Comparison of ENCODE assay signal across 22 cellular contexts in the genomic region with DNA sequence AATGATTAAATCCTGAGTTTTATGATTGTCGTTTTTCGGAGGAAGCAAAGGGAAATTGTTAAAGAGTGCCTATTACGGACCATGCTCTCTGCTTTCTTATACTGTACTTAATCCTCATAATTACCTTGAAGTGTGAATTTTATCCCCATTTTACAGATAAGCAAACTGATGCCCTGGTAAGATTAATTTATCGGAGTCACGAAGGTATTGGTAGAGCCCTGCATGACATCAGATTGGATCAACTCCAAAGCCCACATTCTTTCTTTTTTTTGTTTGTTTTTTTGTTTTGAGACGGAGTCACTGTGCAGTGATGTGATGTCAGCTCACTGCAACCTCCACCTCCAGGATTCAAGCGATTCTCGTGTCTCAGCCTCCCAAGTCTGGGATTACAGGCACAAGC. TPM values are rescaled to one million over a fixed set of nuclear protein-coding genes. Genes with fewer than 3 reads are reported as not detected.
DNase-seq lines count a peak whose midpoint lies in the region; ATAC-seq and TF ChIP-seq lines count a peak whose summit lies in the region.
"Had no signal": no experiment of that assay in that cellular context is flagged by ENCODE, and none has a peak within 500 bp of the region (broad histone marks: within the 10 kb centered on the region; RNA-seq: fewer than 3 reads in every experiment).

No MANE protein-coding gene starts in this region.

- no peaks in the 10 kb centered on the region for H3K9me2 ChIP-seq in GM23338 (ENCODE audit: insufficient read depth)
- H3K9me2 ChIP-seq in hepatocyte (replicated peaks; ENCODE audit: insufficient read depth): no peaks in the 10 kb centered on the region

- H3K4me3 ChIP-seq in GM23338 (no peak overlapping the region), brain microvascular endothelial cell (ENCODE audit: low read depth, low read length) (no peak overlapping the region), hepatocyte (no peak overlapping the region), skin epidermis (no peak overlapping the region), aorta (ENCODE audit: low read length in 2 of 2) (no peak overlapping the region)
- H3K4me3 ChIP-seq: cardiac muscle cell, pancreas, thyroid gland had no signal

- H3K9me3 ChIP-seq in hepatocyte (ENCODE audit: low read depth) (no peaks in the 10 kb centered on the region), aorta (ENCODE audit: control insufficient read depth, low read length) (no peaks in the 10 kb centered on the region)
- H3K9me3 ChIP-seq: pancreas, thyroid gland had no signal

- H4K20me1 ChIP-seq in GM23338 (replicated peaks; ENCODE audit: insufficient read depth) (no peaks in the 10 kb centered on the region), hepatocyte (ENCODE audit: insufficient read depth, poor library complexity, severe bottlenecking) (no peaks in the 10 kb centered on the region)

- H3K27me3 ChIP-seq in GM23338 (ENCODE audit: insufficient read depth): peaks cover 28% of the 10 kb centered on the region
- no peaks in the 10 kb centered on the region for H3K27me3 ChIP-seq in brain microvascular endothelial cell (replicated peaks)
- peaks cover 11% of the 10 kb centered on the region for H3K27me3 ChIP-seq in hepatocyte
- no peaks in the 10 kb centered on the region for H3K27me3 ChIP-seq in aorta (ENCODE audit: control insufficient read depth in 1 of 2, insufficient read depth in 2 of 2, low read length in 1 of 2)
- H3K27me3 ChIP-seq: cardiac muscle cell, thyroid gland had no signal

- 79% methylated on average over 8 of the region's 8 CpGs for WGBS in hepatocyte (ENCODE audit: low lambda C conversion rate, missing lambda C conversion rate)
- WGBS in aorta, 2 donors: 67 to 70% methylated on average over 8 of the region's 8 CpGs

- H3K36me3 ChIP-seq in GM23338 (ENCODE audit: insufficient read depth): no peaks in the 10 kb centered on the region
- no peaks in the 10 kb centered on the region for H3K36me3 ChIP-seq in brain microvascular endothelial cell (replicated peaks)
- H3K36me3 ChIP-seq in hepatocyte (replicated peaks; ENCODE audit: insufficient read depth, low read depth): no peaks in the 10 kb centered on the region
- H3K36me3 ChIP-seq in aorta (ENCODE audit: control insufficient read depth in 1 of 2, insufficient read depth in 2 of 2, low read length in 1 of 2): no peaks in the 10 kb centered on the region
- H3K36me3 ChIP-seq: cardiac muscle cell, pancreas, thyroid gland had no signal

- H3K4me1 Mint-ChIP-seq in GM23338: peaks cover 35% of the 10 kb centered on the region

- peaks cover 15% of the 10 kb centered on the region for H3K27me3 Mint-ChIP-seq in GM23338 (ENCODE audit: insufficient read depth, low read depth, poor library complexity)
- H3K27me3 Mint-ChIP-seq: stimulated activated naive B cell treated with anti-CD40 and anti-IgM and Interleukin-4, amounts not matched to agents 10 μg/mL and 1 μg/mL and 100 μg/mL, for 72 hours had no signal

- intact Hi-C loops in aorta (cut with DNase I): loop anchor here (5.0 kb wide), 2 partner anchors 104 to 109 kb away; partner anchors contain the start of gene ACTL6A (in 1 of the 2)

- ATAC-seq in GM23338: no peak
- ATAC-seq in aorta (ENCODE audit: low FRiP score): no peak
- ATAC-seq: activated naive CD8-positive, alpha-beta T cell treated with anti-CD3 and anti-CD28 coated beads, Interleukin-2, amount 50 U/mL, for 24 hours; Panc1; pancreas; stimulated activated naive B cell treated with anti-CD40 and anti-IgM and Interleukin-4, amounts not matched to agents 10 μg/mL and 1 μg/mL and 100 μg/mL, for 72 hours had no signal

- H3K4me2 ChIP-seq in GM23338 (peak overlapping the region; percentile 85; the same call in 1 of the 2 replicates), hepatocyte (peak overlapping the region; percentile 89)

- DNase-seq in GM23338 (ENCODE audit: low spot score) (no peak), brain microvascular endothelial cell (peak; percentile 9), hepatocyte (ENCODE audit: low spot score) (no peak), NCI-H1436 (lab: John Stamatoyannopoulos, UW) (no peak), DMS114 treated with DMSO at 0.1 percent for 48 hours (lab: John Stamatoyannopoulos, UW; ENCODE audit: unreplicated experiment) (no peak), glomerular visceral epithelial cell (ENCODE audit: extremely low spot score) (no peak), aorta (no peak)
- DNase-seq: activated CD4-positive, alpha-beta T cell treated with anti-CD3 and anti-CD28 coated beads, Interleukin-2, amount 50 U/mL, for 1 hour; activated effector memory CD4-positive, alpha-beta T cell treated with anti-CD3 and anti-CD28 coated beads, Interleukin-2, amount 50 U/mL, for 16 hours; activated naive CD8-positive, alpha-beta T cell treated with anti-CD3 and anti-CD28 coated beads, Interleukin-2, amount 50 U/mL, for 24 hours; DND-41; H7; NCI-H1105; NCI-H2081 treated with DMSO at 0.1 percent for 48 hours; NCI-H446 treated with DMSO at 0.1 percent for 48 hours; pancreas; stimulated activated CD4-positive, alpha-beta T cell treated with anti-CD3 and anti-CD28 coated beads, Interleukin-1b, Interleukin-23, amount 100 ng/mL, for 48 hours; stimulated activated naive B cell treated with anti-CD40 and anti-IgM and Interleukin-4, amounts not matched to agents 10 μg/mL and 1 μg/mL and 100 μg/mL, for 72 hours; thyroid gland had no signal

- TF ChIP-seq CTCF in GM23338 (conservative IDR thresholded peaks at IDR 0.05; ENCODE audit: low read depth in 2 of 2) (no peak), brain microvascular endothelial cell (IDR thresholded peaks at IDR 0.05; ENCODE audit: low read depth, low read length, missing control alignments) (no peak), hepatocyte (IDR thresholded peaks at IDR 0.05; ENCODE audit: poor library complexity) (no peak)

- no peaks in the 10 kb centered on the region for H3K9me3 Mint-ChIP-seq in GM23338
- H3K9me3 Mint-ChIP-seq: activated naive CD8-positive, alpha-beta T cell treated with anti-CD3 and anti-CD28 coated beads, Interleukin-2, amount 50 U/mL, for 24 hours; stimulated activated naive B cell treated with anti-CD40 and anti-IgM and Interleukin-4, amounts not matched to agents 10 μg/mL and 1 μg/mL and 100 μg/mL, for 72 hours had no signal

- H3K4me3 Mint-ChIP-seq in GM23338: no peak overlapping the region

- no peak overlapping the region for H3K27ac ChIP-seq in GM23338 (ENCODE audit: low read depth)
- H3K27ac ChIP-seq in brain microvascular endothelial cell: peak overlapping the region; percentile 86
- peak overlapping the region; percentile 96 for H3K27ac ChIP-seq in hepatocyte
- peak overlapping the region in 16 of 21 experiments; percentile 9 to 98 (median 94) for H3K27ac ChIP-seq in skin epidermis
- no peak overlapping the region for H3K27ac ChIP-seq in aorta (ENCODE audit: low read depth in 1 of 2, low read length in 2 of 2)
- H3K27ac ChIP-seq: cardiac muscle cell, pancreas had no signal

- no peak overlapping the region for H3K27ac Mint-ChIP-seq in GM23338
- H3K27ac Mint-ChIP-seq: activated naive CD8-positive, alpha-beta T cell treated with anti-CD3 and anti-CD28 coated beads, Interleukin-2, amount 50 U/mL, for 24 hours had no signal

- H2AFZ ChIP-seq in GM23338: no peak overlapping the region
- peak overlapping the region; percentile 44 for H2AFZ ChIP-seq in hepatocyte

- peaks cover 14% of the 10 kb centered on the region for H3K79me2 ChIP-seq in GM23338 (replicated peaks; ENCODE audit: insufficient read depth)
- peaks cover 20% of the 10 kb centered on the region for H3K79me2 ChIP-seq in hepatocyte

- peaks cover 4% of the 10 kb centered on the region; the same call in 1 of the 2 replicates for H3F3A ChIP-seq in GM23338 (replicated peaks; ENCODE audit: low read depth)

- H3K4me1 ChIP-seq in GM23338 (ENCODE audit: insufficient read depth) (peaks cover 34% of the 10 kb centered on the region), hepatocyte (ENCODE audit: insufficient read depth) (no peaks in the 10 kb centered on the region), aorta (ENCODE audit: control insufficient read depth in 1 of 2, insufficient read depth in 2 of 2, low read length in 2 of 2) (peaks cover under 1 to 4% of the 10 kb centered on the region in 2 donors)
- H3K4me1 ChIP-seq: pancreas had no signal

- in situ Hi-C loops in brain microvascular endothelial cell (cut with HindIII; ENCODE audit: low pct_ligation_motif_present, low sequenced_read_pairs): no loop called here

- H3K36me3 Mint-ChIP-seq in GM23338 (ENCODE audit: low read depth): no peaks in the 10 kb centered on the region; the same call in 2 of the 3 replicates

TF ChIP-seq in GM23338, 12 proteins besides CTCF, POLR2A, EP300 and RAD21 (continues in another document):
- TF ChIP-seq EZH2 (IDR thresholded peaks at IDR 0.05; ENCODE audit: low read depth, unreplicated experiment): no peak
- no peak for TF ChIP-seq STAT1 (IDR thresholded peaks at IDR 0.05; ENCODE audit: unreplicated experiment)
- no peak for TF ChIP-seq CREB1 (CRISPR knock-in tag; IDR thresholded peaks at IDR 0.05; ENCODE audit: low read depth)

RNA-seq across cellular contexts. Expression of gene GNB4, which starts 1.6 kb away (rescaled TPM):
- total RNA-seq in GM23338 (2014; rRNA removed; shearing (Covaris generic)): 28.4 and 29.6 TPM in 2 replicates
- polyA plus RNA-seq in GM23338 (2016; fragmentation: Nextera tagmentation; extraction: Ambion mirVana): 8.5 and 11.3 TPM in 2 replicates
- 23.2 and 26.0 TPM in 2 replicates for total RNA-seq in hepatocyte
- polyA plus RNA-seq in hepatocyte: 8.5 and 9.0 TPM in 2 replicates
- total RNA-seq in aorta: 10 to 100 TPM; 56.4 to 84.9 TPM
- polyA plus RNA-seq in aorta: 10 to 100 TPM; 12.7 to 26.0 TPM

Comparison
In these comparisons a context has a peak if more than half of its experiments do, and no peak if none do; other contexts are left out.
1. H3K27ac ChIP-seq: peak in brain microvascular endothelial cell (single experiment), hepatocyte (single experiment) and skin epidermis (16 of 21); none in GM23338 (single experiment) and aorta (0 of 2).